1 cellular context compared by ENCODE assay signal in genomic region chr1:184610872-184611614, GRCh38.
TF ChIP-seq lines count a peak whose summit lies in the region.

No MANE protein-coding gene starts in this region.

TF ChIP-seq in SK-N-SH treated with all-trans-retinoic acid at 6 μM for 48 hours, 23 proteins besides CTCF, POLR2A, EP300 and RAD21 (continued from another document):
- TF ChIP-seq TSHZ2 (CRISPR knock-in tag; IDR thresholded peaks at IDR 0.05) (no peak), ZNF70 (CRISPR knock-in tag; IDR thresholded peaks at IDR 0.05) (no peak), PPARA (CRISPR knock-in tag; IDR thresholded peaks at IDR 0.05; ENCODE audit: borderline replicate concordance) (no peak), TCF4 (CRISPR knock-in tag; IDR thresholded peaks at IDR 0.05; ENCODE audit: borderline replicate concordance) (no peak), ARNTL (CRISPR knock-in tag; IDR thresholded peaks at IDR 0.05; ENCODE audit: borderline replicate concordance, low read depth) (no peak), RARB (CRISPR knock-in tag; IDR thresholded peaks at IDR 0.05) (no peak), CREB5 (CRISPR knock-in tag; IDR thresholded peaks at IDR 0.05; ENCODE audit: low read depth) (no peak), ESRRG (CRISPR knock-in tag; IDR thresholded peaks at IDR 0.05) (no peak)
